In genomic region chr17:82439829-82440365, GRCh38 we compare ENCODE assay signal across 21 cellular contexts. TPM values are rescaled to one million over a fixed set of nuclear protein-coding genes. Genes with fewer than 3 reads are reported as not detected.
DNase-seq lines count a peak whose midpoint lies in the region; TF ChIP-seq lines count a peak whose summit lies in the region.
"Had no signal": no experiment of that assay in that cellular context is flagged by ENCODE, and none has a peak within 500 bp of the region (broad histone marks: within the 10 kb centered on the region; RNA-seq: fewer than 3 reads in every experiment).

No MANE protein-coding gene starts in this region.

- H3K27me3 ChIP-seq in endodermal cell (ENCODE audit: control insufficient read depth, insufficient read depth, low read length, poor library complexity, severe bottlenecking) (no peaks in the 10 kb centered on the region), osteoblast (ENCODE audit: insufficient read depth, low read length) (no peaks in the 10 kb centered on the region), testis (no peaks in the 10 kb centered on the region)
- no peaks in the 10 kb centered on the region for H3K27me3 ChIP-seq in effector memory CD4-positive, alpha-beta T cell (replicated peaks; ENCODE audit: control insufficient read depth, insufficient read depth, low read length, poor library complexity, severe bottlenecking)
- H3K27me3 ChIP-seq: heart left ventricle, thyroid gland had no signal

- H3K4me3 ChIP-seq in endodermal cell (ENCODE audit: low read length) (no peak overlapping the region), osteoblast (ENCODE audit: insufficient read depth, low read length) (no peak overlapping the region), testis (no peak overlapping the region)
- no peak overlapping the region for H3K4me3 ChIP-seq in effector memory CD4-positive, alpha-beta T cell (ENCODE audit: insufficient read depth, low read depth, low read length, poor library complexity, severe bottlenecking)
- H3K4me3 ChIP-seq: heart left ventricle, thyroid gland had no signal

- H3K4me1 Mint-ChIP-seq in IgD-negative memory B cell (peaks cover 13 to 21% (median 18%) of the 10 kb centered on the region in 3 donors), endodermal cell (no peaks in the 10 kb centered on the region)

- peaks cover 6% of the 10 kb centered on the region for H3K36me3 Mint-ChIP-seq in IgD-negative memory B cell
- peaks cover 8% of the 10 kb centered on the region for H3K36me3 Mint-ChIP-seq in endodermal cell (ENCODE audit: low read depth)

- H2AFZ ChIP-seq in osteoblast (ENCODE audit: low read length) = no peak overlapping the region

- peak; percentile 27 for TF ChIP-seq POLR2A in GM18951 (IDR thresholded peaks at IDR 0.05; ENCODE audit: extremely low read depth, insufficient read depth, insufficient read length)
- no peak for TF ChIP-seq POLR2A in testis (IDR thresholded peaks at IDR 0.05)

- peaks cover 6% of the 10 kb centered on the region for H3K36me3 ChIP-seq in endodermal cell (ENCODE audit: control insufficient read depth, insufficient read depth, low read length)
- H3K36me3 ChIP-seq in osteoblast (ENCODE audit: insufficient read depth, low read length) = peaks cover 8% of the 10 kb centered on the region
- no peaks in the 10 kb centered on the region for H3K36me3 ChIP-seq in testis (ENCODE audit: low read depth, missing control alignments)
- peaks cover 42% of the 10 kb centered on the region for H3K36me3 ChIP-seq in effector memory CD4-positive, alpha-beta T cell (ENCODE audit: control insufficient read depth, insufficient read depth, low read length)

- H3K4me2 ChIP-seq in osteoblast (ENCODE audit: insufficient read depth, low read length) = no peak overlapping the region
- H3K4me2 ChIP-seq: KMS-11 had no signal

- H3K4me3 Mint-ChIP-seq in IgD-negative memory B cell (peak overlapping the region in 3 of 4 donors; percentile 87 to 93 (median 90)), endodermal cell (no peak overlapping the region)
- H3K4me3 Mint-ChIP-seq: activated CD4-positive, alpha-beta memory T cell treated with anti-CD3 and anti-CD28 coated beads, Interleukin-2, amount 10 ng/mL, durations not matched to agents 7 days and 5 days; nephron progenitor cell had no signal

- no peaks in the 10 kb centered on the region for H3K9me3 ChIP-seq in endodermal cell (ENCODE audit: control insufficient read depth, low read length)
- no peaks in the 10 kb centered on the region for H3K9me3 ChIP-seq in osteoblast (ENCODE audit: low read depth, low read length)
- no peaks in the 10 kb centered on the region for H3K9me3 ChIP-seq in testis
- no peaks in the 10 kb centered on the region for H3K9me3 ChIP-seq in effector memory CD4-positive, alpha-beta T cell (ENCODE audit: control insufficient read depth, low read length)
- H3K9me3 ChIP-seq: Caco-2, heart left ventricle, thyroid gland had no signal

- H3K27ac ChIP-seq in endodermal cell (ENCODE audit: low read depth, low read length) (no peak overlapping the region), osteoblast (ENCODE audit: low read depth, low read length) (no peak overlapping the region), testis (no peak overlapping the region)
- H3K27ac ChIP-seq in effector memory CD4-positive, alpha-beta T cell (ENCODE audit: insufficient read depth, low read length, poor library complexity, severe bottlenecking) = no peak overlapping the region
- H3K27ac ChIP-seq: KMS-11, thyroid gland had no signal

- H3K4me1 ChIP-seq in endodermal cell (ENCODE audit: control insufficient read depth, insufficient read depth, low read length) (no peaks in the 10 kb centered on the region), osteoblast (ENCODE audit: insufficient read depth, low read length) (no peaks in the 10 kb centered on the region), testis (peaks cover 31% of the 10 kb centered on the region)
- no peaks in the 10 kb centered on the region for H3K4me1 ChIP-seq in effector memory CD4-positive, alpha-beta T cell (ENCODE audit: control insufficient read depth, insufficient read depth, low read length, poor library complexity, severe bottlenecking)
- H3K4me1 ChIP-seq: Caco-2 had no signal

- peaks cover 16% of the 10 kb centered on the region for H4K20me1 ChIP-seq in osteoblast (ENCODE audit: insufficient read depth, low read length)

- no peak overlapping the region for H3K9ac ChIP-seq in endodermal cell (ENCODE audit: extremely low read depth, low read length, poor library complexity, severe bottlenecking)
- H3K9ac ChIP-seq: KMS-11 had no signal

- TF ChIP-seq CTCF in endodermal cell (conservative IDR thresholded peaks at IDR 0.05) (no peak), osteoblast (IDR thresholded peaks at IDR 0.05; ENCODE audit: extremely low read depth, low read depth, low read length) (no peak), testis (IDR thresholded peaks at IDR 0.05) (no peak)

- 95 to 97% methylated on average over 26 to 34 of the region's 34 CpGs for WGBS in endodermal cell (ENCODE audit: insufficient coverage in 1 of 2, insufficient read length in 1 of 2), 2 experiments
- WGBS in testis, 2 donors = 94 to 96% methylated on average over 28 to 34 of the region's 34 CpGs

- H3K9me3 Mint-ChIP-seq in IgD-negative memory B cell (no peaks in the 10 kb centered on the region), endodermal cell (no peaks in the 10 kb centered on the region)
- H3K9me3 Mint-ChIP-seq: activated CD4-positive, alpha-beta memory T cell treated with anti-CD3 and anti-CD28 coated beads, Interleukin-2, amount 10 ng/mL, durations not matched to agents 7 days and 5 days; nephron progenitor cell had no signal

- H3K27ac Mint-ChIP-seq in IgD-negative memory B cell (peak overlapping the region; percentile 94 to 99 (median 98)), endodermal cell (no peak overlapping the region)
- H3K27ac Mint-ChIP-seq: activated CD4-positive, alpha-beta memory T cell treated with anti-CD3 and anti-CD28 coated beads, Interleukin-2, amount 10 ng/mL, durations not matched to agents 7 days and 5 days had no signal

- H3K79me2 ChIP-seq in osteoblast (ENCODE audit: insufficient read depth, low read length) = no peaks in the 10 kb centered on the region

- in situ Hi-C loops in GM18951 (cut with MboI; ENCODE audit: low sequenced_read_pairs, unreplicated experiment) = no loop called here

- intact Hi-C loops in testis (cut with DNase I; ENCODE audit: low total_unique reads) = no loop called here

- H3K27me3 Mint-ChIP-seq in IgD-negative memory B cell (no peaks in the 10 kb centered on the region), endodermal cell (ENCODE audit: insufficient read depth) (no peaks in the 10 kb centered on the region)
- H3K27me3 Mint-ChIP-seq: activated CD4-positive, alpha-beta memory T cell treated with anti-CD3 and anti-CD28 coated beads, Interleukin-2, amount 10 ng/mL, durations not matched to agents 7 days and 5 days; progenitor cell of endocrine pancreas had no signal

- DNase-seq in endodermal cell (peak; percentile 53), osteoblast (ENCODE audit: insufficient read length, low spot score, missing footprints) (peak; percentile 38), testis (no peak)
- DNase-seq in activated naive CD4-positive, alpha-beta T cell treated with Interleukin-2 at 50 U/mL for 16 hours = no peak
- no peak for DNase-seq in effector memory CD4-positive, alpha-beta T cell
- DNase-seq: activated CD4-positive, alpha-beta memory T cell treated with anti-CD3 and anti-CD28 coated beads, Interleukin-2, amount 10 ng/mL, durations not matched to agents 7 days and 5 days; activated CD4-positive, CD25-positive, alpha-beta regulatory T cell; activated gamma-delta T cell treated with Interleukin-2 at 50 U/mL for 16 hours; Caco-2; dermis blood vessel endothelial cell; heart left ventricle; NCI-H1694; NCI-H2171; NCI-H526; nephron progenitor cell; T1000; thyroid gland had no signal

RNA-seq across cellular contexts. Expression of gene CYBC1, which starts 10.7 kb away (rescaled TPM):
- polyA plus RNA-seq in IgD-negative memory B cell = 266 TPM
- 10 to 100 TPM; 71.2 to 88.5 TPM for total RNA-seq in endodermal cell
- 62.1 TPM for polyA plus RNA-seq in endodermal cell (2013, experiment 1 of 2)
- polyA plus RNA-seq in endodermal cell (2013, experiment 2 of 2) = 49.1 TPM
- total RNA-seq in osteoblast = 72.4 and 75.1 TPM in 2 replicates
- 10 to 100 TPM; 61.1 to 88.2 TPM for total RNA-seq in testis
- 46.3 TPM for polyA plus RNA-seq in testis (ENCODE audit: insufficient read depth, low read depth, low replicate concordance)

RNA-seq across cellular contexts. Expression of gene NARF, which starts 18.6 kb away (rescaled TPM):
- 76.2 TPM for polyA plus RNA-seq in IgD-negative memory B cell
- 10 to 100 TPM; 64.0 to 70.8 TPM for total RNA-seq in endodermal cell
- polyA plus RNA-seq in endodermal cell (2013, experiment 1 of 2) = 151 TPM
- 159 TPM for polyA plus RNA-seq in endodermal cell (2013, experiment 2 of 2)
- total RNA-seq in osteoblast = 34.4 and 36.8 TPM in 2 replicates
- 100 to 1,000 TPM; 115 to 130 TPM for total RNA-seq in testis
- 161 TPM for polyA plus RNA-seq in testis (ENCODE audit: insufficient read depth, low read depth, low replicate concordance)

RNA-seq across cellular contexts. Expression of gene OGFOD3, which starts 21.5 kb away (rescaled TPM):
- polyA plus RNA-seq in IgD-negative memory B cell = 33.2 TPM
- 10 to 100 TPM; 24.0 to 30.1 TPM for total RNA-seq in endodermal cell
- polyA plus RNA-seq in endodermal cell (2013, experiment 1 of 2) = 24.2 TPM
- polyA plus RNA-seq in endodermal cell (2013, experiment 2 of 2) = 21.2 TPM
- total RNA-seq in osteoblast = 25.3 and 27.4 TPM in 2 replicates
- 10 to 100 TPM; 28.9 to 37.4 TPM for total RNA-seq in testis
- polyA plus RNA-seq in testis (ENCODE audit: insufficient read depth, low read depth, low replicate concordance) = 19.6 TPM

RNA-seq across cellular contexts. Expression of gene HEXD, which starts 21.8 kb away (rescaled TPM):
- polyA plus RNA-seq in IgD-negative memory B cell (23.2 TPM), testis (ENCODE audit: insufficient read depth, low read depth, low replicate concordance) (24.4 TPM)
- total RNA-seq in endodermal cell (10 to 100 TPM; 31.5 to 37.6 TPM), osteoblast (13.0 and 20.3 TPM in 2 replicates), testis (10 to 100 TPM; 90.9 to 95.3 TPM)
- 42.8 TPM for polyA plus RNA-seq in endodermal cell (2013, experiment 1 of 2)
- polyA plus RNA-seq in endodermal cell (2013, experiment 2 of 2) = 31.9 TPM

Comparison
In these comparisons a context has a peak if more than half of its experiments do, and no peak if none do; other contexts are left out.
1. DNase-seq: peak in endodermal cell (single experiment) and osteoblast (single experiment); none in activated naive CD4-positive, alpha-beta T cell treated with Interleukin-2 at 50 U/mL for 16 hours (single experiment), testis (single experiment) and effector memory CD4-positive, alpha-beta T cell (0 of 3).